ENCODE assay signal across 19 cellular contexts in genomic region chr10:1674501-1674900, GRCh38.
A peak's percentile ranks its signal among the peaks of the same experiment; 100 is the strongest.
DNase-seq lines count a peak whose midpoint lies in the region; ATAC-seq and TF ChIP-seq lines count a peak whose summit lies in the region.
"Had no signal": no experiment of that assay in that cellular context is flagged by ENCODE, and none has a peak within 500 bp of the region (broad histone marks: within the 10 kb centered on the region; RNA-seq: fewer than 3 reads in every experiment).

No MANE protein-coding gene starts in this region.

- H3K9me3 Mint-ChIP-seq in activated CD8-positive, alpha-beta T cell treated with anti-CD3 and anti-CD28 coated beads for 36 hours = no peaks in the 10 kb centered on the region
- no peaks in the 10 kb centered on the region for H3K9me3 Mint-ChIP-seq in activated CD8-positive, alpha-beta T cell treated with anti-CD3 and anti-CD28 coated beads, Interleukin-2, amount 10 ng/mL, durations not matched to agents 7 days and 5 days (ENCODE audit: insufficient read depth)
- H3K9me3 Mint-ChIP-seq in stimulated activated memory B cell treated with anti-CD40 and anti-IgM and Interleukin-4, amounts not matched to agents 10 μg/mL and 1 μg/mL and 100 μg/mL, for 72 hours = peaks cover 6% of the 10 kb centered on the region
- H3K9me3 Mint-ChIP-seq: WTC11 had no signal

- ATAC-seq in activated CD8-positive, alpha-beta T cell treated with anti-CD3 and anti-CD28 coated beads for 36 hours = peak; percentile 20
- ATAC-seq in activated CD8-positive, alpha-beta T cell treated with anti-CD3 and anti-CD28 coated beads, Interleukin-2, amount 10 ng/mL, durations not matched to agents 7 days and 5 days = no peak
- ATAC-seq in GM21423 (IDR thresholded peaks at IDR 0.05; ENCODE audit: unreplicated experiment) (peak; percentile 73), HG03095 (IDR thresholded peaks at IDR 0.05; ENCODE audit: unreplicated experiment) (peak; percentile 73)
- ATAC-seq in stimulated activated memory B cell treated with anti-CD40 and anti-IgM and Interleukin-4, amounts not matched to agents 10 μg/mL and 1 μg/mL and 100 μg/mL, for 72 hours = peak; percentile 63
- ATAC-seq: activated CD8-positive, alpha-beta memory T cell treated with anti-CD3 and anti-CD28 coated beads, Interleukin-2, amount 10 ng/mL, durations not matched to agents 7 days and 5 days; foreskin keratinocyte; WTC11 had no signal

- H3K4me1 Mint-ChIP-seq in activated CD8-positive, alpha-beta T cell treated with anti-CD3 and anti-CD28 coated beads for 36 hours (ENCODE audit: low read depth) = peaks cover 5% of the 10 kb centered on the region
- no peaks in the 10 kb centered on the region for H3K4me1 Mint-ChIP-seq in activated CD8-positive, alpha-beta T cell treated with anti-CD3 and anti-CD28 coated beads, Interleukin-2, amount 10 ng/mL, durations not matched to agents 7 days and 5 days (ENCODE audit: low read depth)
- peaks cover 32% of the 10 kb centered on the region for H3K4me1 Mint-ChIP-seq in stimulated activated memory B cell treated with anti-CD40 and anti-IgM and Interleukin-4, amounts not matched to agents 10 μg/mL and 1 μg/mL and 100 μg/mL, for 72 hours
- H3K4me1 Mint-ChIP-seq: activated CD8-positive, alpha-beta memory T cell treated with anti-CD3 and anti-CD28 coated beads, Interleukin-2, amount 10 ng/mL, durations not matched to agents 7 days and 5 days had no signal

- peak; percentile 3 for DNase-seq in activated CD8-positive, alpha-beta T cell treated with anti-CD3 and anti-CD28 coated beads for 36 hours
- no peak for DNase-seq in activated CD8-positive, alpha-beta T cell treated with anti-CD3 and anti-CD28 coated beads, Interleukin-2, amount 10 ng/mL, durations not matched to agents 7 days and 5 days
- no peak for DNase-seq in NCI-H510A treated with DMSO at 0.1 percent for 48 hours (lab: John Stamatoyannopoulos, UW)
- DNase-seq in DMS53 (lab: John Stamatoyannopoulos, UW) = no peak
- no peak for DNase-seq in activated effector memory CD4-positive, alpha-beta T cell treated with Interleukin-2 at 50 U/mL for 16 hours
- DNase-seq: activated CD8-positive, alpha-beta memory T cell treated with anti-CD3 and anti-CD28 coated beads, Interleukin-2, amount 10 ng/mL, durations not matched to agents 7 days and 5 days; activated gamma-delta T cell treated with Interleukin-2 at 50 U/mL for 16 hours; colonic mucosa; foreskin keratinocyte; NCI-H2029; NCI-H526 treated with DMSO at 0.1 percent for 48 hours; stimulated activated CD4-positive, alpha-beta T cell treated with anti-CD3 and anti-CD28 coated beads, Interleukin-4, amount 100 ng/mL, for 1 hour; stimulated activated CD8-positive, alpha-beta memory T cell treated with anti-CD3 and anti-CD28 coated beads, Interleukin-4, amount 100 ng/mL, for 48 hours; T-helper 1 cell; thyroid gland had no signal

- H3K27ac Mint-ChIP-seq in activated CD8-positive, alpha-beta T cell treated with anti-CD3 and anti-CD28 coated beads for 36 hours = no peak overlapping the region
- no peak overlapping the region for H3K27ac Mint-ChIP-seq in activated CD8-positive, alpha-beta T cell treated with anti-CD3 and anti-CD28 coated beads, Interleukin-2, amount 10 ng/mL, durations not matched to agents 7 days and 5 days
- H3K27ac Mint-ChIP-seq in stimulated activated memory B cell treated with anti-CD40 and anti-IgM and Interleukin-4, amounts not matched to agents 10 μg/mL and 1 μg/mL and 100 μg/mL, for 72 hours = peak overlapping the region; percentile 15
- H3K27ac Mint-ChIP-seq: activated CD8-positive, alpha-beta memory T cell treated with anti-CD3 and anti-CD28 coated beads, Interleukin-2, amount 10 ng/mL, durations not matched to agents 7 days and 5 days; WTC11 had no signal

- no peaks in the 10 kb centered on the region for H3K36me3 Mint-ChIP-seq in activated CD8-positive, alpha-beta T cell treated with anti-CD3 and anti-CD28 coated beads for 36 hours (ENCODE audit: low read depth)
- no peaks in the 10 kb centered on the region for H3K36me3 Mint-ChIP-seq in activated CD8-positive, alpha-beta T cell treated with anti-CD3 and anti-CD28 coated beads, Interleukin-2, amount 10 ng/mL, durations not matched to agents 7 days and 5 days (ENCODE audit: low read depth)
- peaks cover 11% of the 10 kb centered on the region for H3K36me3 Mint-ChIP-seq in stimulated activated memory B cell treated with anti-CD40 and anti-IgM and Interleukin-4, amounts not matched to agents 10 μg/mL and 1 μg/mL and 100 μg/mL, for 72 hours
- H3K36me3 Mint-ChIP-seq: activated CD8-positive, alpha-beta memory T cell treated with anti-CD3 and anti-CD28 coated beads, Interleukin-2, amount 10 ng/mL, durations not matched to agents 7 days and 5 days; WTC11 had no signal

- POLR2A ChIA-PET in activated CD8-positive, alpha-beta T cell treated with anti-CD3 and anti-CD28 coated beads for 36 hours (lab: Charles Lee) = no interaction called here
- POLR2A ChIA-PET in activated CD8-positive, alpha-beta T cell treated with anti-CD3 and anti-CD28 coated beads, Interleukin-2, amount 10 ng/mL, durations not matched to agents 7 days and 5 days (lab: Charles Lee) = no interaction called here

- CTCF ChIA-PET in activated CD8-positive, alpha-beta T cell treated with anti-CD3 and anti-CD28 coated beads for 36 hours (lab: Charles Lee) = no interaction called here
- CTCF ChIA-PET in activated CD8-positive, alpha-beta T cell treated with anti-CD3 and anti-CD28 coated beads, Interleukin-2, amount 10 ng/mL, durations not matched to agents 7 days and 5 days (lab: Charles Lee) = no interaction called here

- H3K27me3 Mint-ChIP-seq in activated CD8-positive, alpha-beta T cell treated with anti-CD3 and anti-CD28 coated beads for 36 hours = peaks cover 3% of the 10 kb centered on the region
- no peaks in the 10 kb centered on the region for H3K27me3 Mint-ChIP-seq in activated CD8-positive, alpha-beta T cell treated with anti-CD3 and anti-CD28 coated beads, Interleukin-2, amount 10 ng/mL, durations not matched to agents 7 days and 5 days (ENCODE audit: low read depth)
- H3K27me3 Mint-ChIP-seq in stimulated activated memory B cell treated with anti-CD40 and anti-IgM and Interleukin-4, amounts not matched to agents 10 μg/mL and 1 μg/mL and 100 μg/mL, for 72 hours = peaks cover 26% of the 10 kb centered on the region
- H3K27me3 Mint-ChIP-seq: activated CD8-positive, alpha-beta memory T cell treated with anti-CD3 and anti-CD28 coated beads, Interleukin-2, amount 10 ng/mL, durations not matched to agents 7 days and 5 days had no signal

- H3K4me3 Mint-ChIP-seq in activated CD8-positive, alpha-beta T cell treated with anti-CD3 and anti-CD28 coated beads for 36 hours = no peak overlapping the region
- no peak overlapping the region for H3K4me3 Mint-ChIP-seq in activated CD8-positive, alpha-beta T cell treated with anti-CD3 and anti-CD28 coated beads, Interleukin-2, amount 10 ng/mL, durations not matched to agents 7 days and 5 days
- H3K4me3 Mint-ChIP-seq in stimulated activated memory B cell treated with anti-CD40 and anti-IgM and Interleukin-4, amounts not matched to agents 10 μg/mL and 1 μg/mL and 100 μg/mL, for 72 hours = peak overlapping the region; percentile 24
- H3K4me3 Mint-ChIP-seq: activated CD8-positive, alpha-beta memory T cell treated with anti-CD3 and anti-CD28 coated beads, Interleukin-2, amount 10 ng/mL, durations not matched to agents 7 days and 5 days; WTC11 had no signal

- TF ChIP-seq CTCF in activated CD8-positive, alpha-beta T cell treated with anti-CD3 and anti-CD28 coated beads for 36 hours (IDR thresholded peaks at IDR 0.05) = no peak

- intact Hi-C loops in activated CD8-positive, alpha-beta T cell treated with anti-CD3 and anti-CD28 coated beads for 36 hours (cut with micrococcal nuclease) = no loop called here
